8 cellular contexts compared by ENCODE assay signal in the genomic region with DNA sequence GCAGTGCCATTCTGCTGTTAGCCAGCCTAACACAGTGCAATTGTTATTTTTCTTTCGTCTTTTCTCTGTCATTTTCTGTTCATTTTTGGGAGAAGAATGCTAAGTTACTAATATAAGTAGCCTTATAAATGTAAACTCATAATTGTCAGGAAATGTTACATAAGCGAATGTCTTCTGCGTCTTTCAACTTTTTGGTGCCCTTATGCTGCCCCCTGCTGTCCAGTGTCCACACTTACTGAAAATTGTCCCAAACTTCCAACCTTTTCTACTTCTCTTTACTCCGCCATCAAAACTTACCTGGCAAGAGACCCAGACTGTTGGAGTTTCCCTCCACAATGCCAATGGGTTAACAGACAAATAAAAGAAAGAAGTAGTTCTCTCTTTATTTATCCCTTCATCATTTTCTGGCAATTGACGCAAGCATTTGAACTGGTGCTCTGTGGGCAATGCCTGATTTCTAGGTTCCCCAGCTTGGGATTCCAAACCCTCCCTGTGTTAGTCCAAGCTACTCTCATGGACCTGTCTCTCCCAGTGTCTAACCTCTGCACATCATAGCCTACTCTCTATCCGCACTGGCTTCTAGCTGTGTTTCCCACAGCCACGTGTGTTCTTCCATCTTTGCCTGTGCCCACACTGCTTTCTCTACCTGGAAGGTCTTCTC. TPM values are rescaled to one million over a fixed set of nuclear protein-coding genes. Genes with fewer than 3 reads are reported as not detected.
A peak's percentile ranks its signal among the peaks of the same experiment; 100 is the strongest.
DNase-seq lines count a peak whose midpoint lies in the region; ATAC-seq, FAIRE-seq and TF ChIP-seq lines count a peak whose summit lies in the region.

No MANE protein-coding gene starts in this region.

- intact Hi-C loops in HepG2 (cut with micrococcal nuclease; ENCODE audit: unreplicated experiment) = loop anchor here (2.0 kb wide), 1 partner anchor 111 kb away; no protein-coding TSS in a partner anchor

- TF ChIP-seq CTCF in GM12874 (IDR thresholded peaks at IDR 0.05; ENCODE audit: insufficient read depth, low read depth, low read length) (peak; percentile 60; the same call in 1 of the 2 replicates), HepG2 (CRISPR knock-in tag; IDR thresholded peaks at IDR 0.05) (peak; percentile 79)

- 51% methylated on average over 7 of the region's 7 CpGs for WGBS in HepG2 (ENCODE audit: low lambda C conversion rate)

- no TSS peak for BruUV-seq in HepG2 (replicated peaks; lab: Mats Ljungman, UMichigan)

- peaks cover 0 to 10% of the 10 kb centered on the region in 2 experiments; a peak in 2 of 5 replicates for H3K36me3 ChIP-seq in HepG2 (replicated peaks in 1 of 2; ENCODE audit: control insufficient read depth in 1 of 2, insufficient read depth in 2 of 2, low read length in 2 of 2)

- no peak overlapping the region for H3K9ac ChIP-seq in HepG2 (ENCODE audit: insufficient read depth, low read depth, low read length)

- in situ Hi-C loops in HepG2 (cut with HindIII; ENCODE audit: extremely low pct_ligation_motif_present, low pct_unique_long_range_greater_than_20kb) = loop anchor here (5.0 kb wide), 1 partner anchor 111 kb away; no protein-coding TSS in a partner anchor

- peak; percentile 88 for FAIRE-seq in HepG2 (lab: Jason Lieb, UNC)

- TF ChIP-seq EP300 in HepG2 (IDR thresholded peaks at IDR 0.05; ENCODE audit: low read depth in 2 of 2, low read length in 2 of 2) = no peak
- TF ChIP-seq EP300 in HepG2 (CRISPR knock-in tag; IDR thresholded peaks at IDR 0.05; ENCODE audit: borderline replicate concordance) = no peak

- DNase-seq in A172 (ENCODE audit: low spot score) = peak; percentile 54
- peak; percentile 15 for DNase-seq in NCI-H1694 (lab: John Stamatoyannopoulos, UW)
- peak; percentile 78 for DNase-seq in activated CD4-positive, alpha-beta T cell treated with anti-CD3 and anti-CD28 coated beads for 48 hours
- DNase-seq in HepG2 (ENCODE audit: low spot score) = peak; percentile 54
- DNase-seq in stimulated activated CD4-positive, alpha-beta T cell treated with anti-CD3 and anti-CD28 coated beads, TNF-alpha, amount 100 ng/mL, for 1 hour (ENCODE audit: low read depth in 3 of 3, low spot score in 1 of 3) = peak; percentile 47 to 55 (median 49)

- H3K4me1 ChIP-seq in HepG2 (ENCODE audit: insufficient read depth, low read length) = peaks cover 13% of the 10 kb centered on the region

- peaks cover 73% of the 10 kb centered on the region for H3K79me2 ChIP-seq in HepG2 (ENCODE audit: insufficient read depth, low read length)

- TF ChIP-seq POLR2A in HepG2 (IDR thresholded peaks at IDR 0.05; ENCODE audit: insufficient read depth in 1 of 2, low read depth in 2 of 2, low read length in 2 of 2) = no peak

- ATAC-seq in HepG2 = peak; percentile 62
- no peak for ATAC-seq in GM19455 (IDR thresholded peaks at IDR 0.05; ENCODE audit: unreplicated experiment)

- no peaks in the 10 kb centered on the region for H3K27me3 ChIP-seq in HepG2 (ENCODE audit: control insufficient read depth in 1 of 2, insufficient read depth in 2 of 2, low read length in 2 of 2)

- peak overlapping the region; percentile 44 for H3K27ac ChIP-seq in cingulate gyrus (ENCODE audit: low read depth, low read length)
- no peak overlapping the region for H3K27ac ChIP-seq in HepG2 (ENCODE audit: extremely low read length, insufficient read depth, low read length)

- no peak overlapping the region for H3K4me3 ChIP-seq in HepG2 (replicated peaks in 1 of 3; ENCODE audit: insufficient read depth in 1 of 3, low read depth in 2 of 3, low read length in 3 of 3)

- TF ChIP-seq RAD21 in HepG2 (CRISPR knock-in tag; IDR thresholded peaks at IDR 0.05) = peak; percentile 53; the same call in 1 of the 2 replicates

- peaks cover 5% of the 10 kb centered on the region for H4K20me1 ChIP-seq in HepG2 (ENCODE audit: insufficient read depth, low read length)

- no peak overlapping the region for H2AFZ ChIP-seq in HepG2 (ENCODE audit: low read length)

- H3K9me3 ChIP-seq in HepG2 (ENCODE audit: low read length) = no peaks in the 10 kb centered on the region

- CTCF ChIA-PET in HepG2 (lab: Yijun Ruan, JAX; ENCODE audit: low intra/inter-chr PET ratio, low total read pairs) = interaction anchor here (0.7 to 2.6 kb wide), 3 partner anchors 22 to 177 kb away, joined by 3 to 22 read pairs (median 18); partner anchors contain the start of gene EPC1

- peak overlapping the region; percentile 28; the same call in 1 of the 2 replicates for H3K4me2 ChIP-seq in HepG2 (ENCODE audit: low read depth, low read length)

- POLR2A ChIA-PET in HepG2 (lab: Yijun Ruan, JAX) = no interaction called here

TF ChIP-seq in HepG2, 621 proteins besides CTCF, POLR2A, EP300 and RAD21 (continues in another document):
- TF ChIP-seq SAP130 (CRISPR knock-in tag; IDR thresholded peaks at IDR 0.05; ENCODE audit: low read depth) (0 out of 2 replicates have a peak, but pooled peaks have one; percentile 32), HMGXB4 (CRISPR knock-in tag; IDR thresholded peaks at IDR 0.05; ENCODE audit: borderline replicate concordance in 1 of 2, low read depth in 1 of 2) (peak; percentile 21 to 46; a peak in 1 of 4 replicates), GATAD2A (CRISPR knock-in tag; IDR thresholded peaks at IDR 0.05) (0 out of 2 replicates have a peak, but pooled peaks have one; percentile 15), SMC3 (IDR thresholded peaks at IDR 0.05; ENCODE audit: low read length) (peak; percentile 63; the same call in 1 of the 2 replicates)
- TF ChIP-seq, protein P1, sequence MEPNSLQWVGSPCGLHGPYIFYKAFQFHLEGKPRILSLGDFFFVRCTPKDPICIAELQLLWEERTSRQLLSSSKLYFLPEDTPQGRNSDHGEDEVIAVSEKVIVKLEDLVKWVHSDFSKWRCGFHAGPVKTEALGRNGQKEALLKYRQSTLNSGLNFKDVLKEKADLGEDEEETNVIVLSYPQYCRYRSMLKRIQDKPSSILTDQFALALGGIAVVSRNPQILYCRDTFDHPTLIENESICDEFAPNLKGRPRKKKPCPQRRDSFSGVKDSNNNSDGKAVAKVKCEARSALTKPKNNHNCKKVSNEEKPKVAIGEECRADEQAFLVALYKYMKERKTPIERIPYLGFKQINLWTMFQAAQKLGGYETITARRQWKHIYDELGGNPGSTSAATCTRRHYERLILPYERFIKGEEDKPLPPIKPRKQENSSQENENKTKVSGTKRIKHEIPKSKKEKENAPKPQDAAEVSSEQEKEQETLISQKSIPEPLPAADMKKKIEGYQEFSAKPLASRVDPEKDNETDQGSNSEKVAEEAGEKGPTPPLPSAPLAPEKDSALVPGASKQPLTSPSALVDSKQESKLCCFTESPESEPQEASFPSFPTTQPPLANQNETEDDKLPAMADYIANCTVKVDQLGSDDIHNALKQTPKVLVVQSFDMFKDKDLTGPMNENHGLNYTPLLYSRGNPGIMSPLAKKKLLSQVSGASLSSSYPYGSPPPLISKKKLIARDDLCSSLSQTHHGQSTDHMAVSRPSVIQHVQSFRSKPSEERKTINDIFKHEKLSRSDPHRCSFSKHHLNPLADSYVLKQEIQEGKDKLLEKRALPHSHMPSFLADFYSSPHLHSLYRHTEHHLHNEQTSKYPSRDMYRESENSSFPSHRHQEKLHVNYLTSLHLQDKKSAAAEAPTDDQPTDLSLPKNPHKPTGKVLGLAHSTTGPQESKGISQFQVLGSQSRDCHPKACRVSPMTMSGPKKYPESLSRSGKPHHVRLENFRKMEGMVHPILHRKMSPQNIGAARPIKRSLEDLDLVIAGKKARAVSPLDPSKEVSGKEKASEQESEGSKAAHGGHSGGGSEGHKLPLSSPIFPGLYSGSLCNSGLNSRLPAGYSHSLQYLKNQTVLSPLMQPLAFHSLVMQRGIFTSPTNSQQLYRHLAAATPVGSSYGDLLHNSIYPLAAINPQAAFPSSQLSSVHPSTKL (CRISPR knock-in tag; IDR thresholded peaks at IDR 0.05) = peak; percentile 28

RNA-seq across cellular contexts. Expression of gene EPC1, which starts 21.0 kb away (rescaled TPM):
- 8.9 and 22.2 TPM in 2 replicates for total RNA-seq in A172 (2014; rRNA removed; shearing (Covaris generic))
- 23.6 and 28.7 TPM in 2 replicates for total RNA-seq in HepG2 (2016; rRNA removed; fragmentation: Illumina TruSeq; extraction: Trizol)
- total RNA-seq in HepG2 (2016; cell fraction: cytosol; rRNA removed; fragmentation: Illumina TruSeq; extraction: Trizol; ENCODE audit: low read depth) = 18.0 and 19.2 TPM in 2 replicates
- 25.1 and 29.8 TPM in 2 replicates for total RNA-seq in HepG2 (2016; cell fraction: insoluble cytoplasmic fraction; rRNA removed; fragmentation: Illumina TruSeq; extraction: Trizol)
- 26.1 and 31.2 TPM in 2 replicates for total RNA-seq in HepG2 (2016; cell fraction: membrane; rRNA removed; fragmentation: Illumina TruSeq; extraction: Trizol)
- total RNA-seq in HepG2 (2016; cell fraction: nucleus; rRNA removed; fragmentation: Illumina TruSeq; extraction: Trizol) = 55.1 and 59.9 TPM in 2 replicates
- polyA plus RNA-seq in HepG2 (2011; rRNA removed) = 39.2 and 44.2 TPM in 2 replicates
- 24.6 and 24.8 TPM in 2 replicates for polyA plus RNA-seq in HepG2 (2011; cell fraction: cytosol; rRNA removed)
- polyA plus RNA-seq in HepG2 (2011; cell fraction: nucleus; rRNA removed) = 51.1 and 64.3 TPM in 2 replicates
- 11.5 and 11.9 TPM in 2 replicates for polyA plus RNA-seq in HepG2 (2012)
- 20.3 and 20.7 TPM in 2 replicates for polyA plus RNA-seq in HepG2 (2016; cell fraction: cytosol; fragmentation: Illumina TruSeq; extraction: Trizol; ENCODE audit: low read depth)
- 22.1 and 22.7 TPM in 2 replicates for polyA plus RNA-seq in HepG2 (2016; cell fraction: insoluble cytoplasmic fraction; fragmentation: Illumina TruSeq; extraction: Trizol; ENCODE audit: low read depth)
- polyA plus RNA-seq in HepG2 (2016; cell fraction: membrane; fragmentation: Illumina TruSeq; extraction: Trizol; ENCODE audit: low read depth) = 22.4 and 25.4 TPM in 2 replicates
- polyA plus RNA-seq in HepG2 (2016; cell fraction: nucleus; fragmentation: Illumina TruSeq; extraction: Trizol; ENCODE audit: insufficient read depth, low read depth) = 67.0 and 70.2 TPM in 2 replicates
- polyA minus RNA-seq in HepG2 (2011; rRNA and poly(A)+ RNA removed; ENCODE audit: low replicate concordance) = 49.8 and 55.1 TPM in 2 replicates
- 15.8 and 17.6 TPM in 2 replicates for polyA minus RNA-seq in HepG2 (2011; cell fraction: cytosol; rRNA and poly(A)+ RNA removed)
- 112 and 118 TPM in 2 replicates for polyA minus RNA-seq in HepG2 (2011; cell fraction: nucleus; rRNA and poly(A)+ RNA removed)

Comparison
In these comparisons a context has a peak if more than half of its experiments do, and no peak if none do; other contexts are left out.
1. DNase-seq: peak in every context shown above with its lines; median percentile 78 in activated CD4-positive, alpha-beta T cell treated with anti-CD3 and anti-CD28 coated beads for 48 hours; 54 in A172; 54 in HepG2; 49 in stimulated activated CD4-positive, alpha-beta T cell treated with anti-CD3 and anti-CD28 coated beads, TNF-alpha, amount 100 ng/mL, for 1 hour; 15 in NCI-H1694.